Comparison of ENCODE assay signal across 16 cellular contexts in genomic region chr14:77310041-77310440, GRCh38. TPM values are rescaled to one million over a fixed set of nuclear protein-coding genes. Genes with fewer than 3 reads are reported as not detected.
DNase-seq lines count a peak whose midpoint lies in the region; ATAC-seq and TF ChIP-seq lines count a peak whose summit lies in the region.
"Had no signal": no experiment of that assay in that cellular context is flagged by ENCODE, and none has a peak within 500 bp of the region (broad histone marks: within the 10 kb centered on the region; RNA-seq: fewer than 3 reads in every experiment).

No MANE protein-coding gene starts in this region.

- H2AK5ac ChIP-seq in IMR-90 (ENCODE audit: low read depth, low read length), result no peak overlapping the region

- peaks cover 8 to 33% of the 10 kb centered on the region in 2 experiments; a peak in 3 of 4 replicates for H3K79me1 ChIP-seq in IMR-90 (ENCODE audit: low read depth in 1 of 2, low read length in 2 of 2)

- H3K27ac ChIP-seq in IMR-90 (ENCODE audit: insufficient read depth, low read length) (no peak overlapping the region), angular gyrus (ENCODE audit: low read depth, low read length) (peak overlapping the region; percentile 37), substantia nigra (ENCODE audit: low read depth, low read length, poor library complexity, severe bottlenecking) (peak overlapping the region; percentile 35), foreskin keratinocyte (no peak overlapping the region), right cardiac atrium (ENCODE audit: low read length) (no peak overlapping the region)

- no peak for TF ChIP-seq POLR2A in IMR-90 (IDR thresholded peaks at IDR 0.05; ENCODE audit: low read depth, low read length)

- H2BK5ac ChIP-seq in IMR-90 (ENCODE audit: low read depth, low read length, poor library complexity, severe bottlenecking), result no peak overlapping the region

- no peaks in the 10 kb centered on the region for H4K20me1 ChIP-seq in IMR-90 (ENCODE audit: insufficient read depth, low read length)

- no peaks in the 10 kb centered on the region for H3K9me3 Mint-ChIP-seq in activated T-helper 17 cell treated with anti-CD3 and anti-CD28 coated beads, Interleukin-2, amount 50 U/mL, for 72 hours
- H3K9me3 Mint-ChIP-seq: CD8-positive, alpha-beta T cell had no signal

- H4K5ac ChIP-seq in IMR-90 (ENCODE audit: low read depth, low read length), result no peak overlapping the region

- H3K27me3 ChIP-seq in IMR-90 (ENCODE audit: control insufficient read depth, insufficient read depth, low read length) (no peaks in the 10 kb centered on the region), foreskin keratinocyte (no peaks in the 10 kb centered on the region), right cardiac atrium (ENCODE audit: control insufficient read depth, insufficient read depth) (no peaks in the 10 kb centered on the region)

- no peak overlapping the region; the same call in 1 of the 2 replicates for H4K91ac ChIP-seq in IMR-90 (ENCODE audit: insufficient read depth, low read depth, low read length)

- no peak overlapping the region for H3K4me3 ChIP-seq in IMR-90 (ENCODE audit: insufficient read depth, low read depth, low read length)
- no peak overlapping the region for H3K4me3 ChIP-seq in fibroblast of mammary gland (ENCODE audit: control insufficient read depth, low read depth, low read length)
- no peak overlapping the region for H3K4me3 ChIP-seq in right cardiac atrium (ENCODE audit: low read length)

- no peaks in the 10 kb centered on the region for H3K4me1 Mint-ChIP-seq in activated T-helper 17 cell treated with anti-CD3 and anti-CD28 coated beads, Interleukin-2, amount 50 U/mL, for 72 hours

- no peak overlapping the region for H2AK9ac ChIP-seq in IMR-90 (replicated peaks; ENCODE audit: low read depth, low read length, poor library complexity)

- no peak overlapping the region for H3K4me3 Mint-ChIP-seq in activated T-helper 17 cell treated with anti-CD3 and anti-CD28 coated beads, Interleukin-2, amount 50 U/mL, for 72 hours
- H3K4me3 Mint-ChIP-seq: CD8-positive, alpha-beta T cell had no signal

- no peak overlapping the region for H4K8ac ChIP-seq in IMR-90 (ENCODE audit: low read depth in 2 of 2, low read length in 2 of 2)

- in situ Hi-C loops in IMR-90 (cut with MboI; ENCODE audit: low sequenced_read_pairs), result loop anchor here (25.0 kb wide), 1 partner anchor 423 kb away; no protein-coding TSS in a partner anchor

- no peak overlapping the region for H3K23ac ChIP-seq in IMR-90 (ENCODE audit: low read depth, low read length)

- H3K9me1 ChIP-seq in IMR-90 (ENCODE audit: insufficient read depth, low read length), result peaks cover 9% of the 10 kb centered on the region

- no peaks in the 10 kb centered on the region for H3K27me3 Mint-ChIP-seq in activated T-helper 17 cell treated with anti-CD3 and anti-CD28 coated beads, Interleukin-2, amount 50 U/mL, for 72 hours

- dilution Hi-C loops in IMR-90 (cut with HindIII; ENCODE audit: low sequenced_read_pairs, unreplicated experiment), result no loop called here

- H3K9me3 ChIP-seq in IMR-90 (ENCODE audit: control insufficient read depth, insufficient read depth, low read length) (no peaks in the 10 kb centered on the region), right cardiac atrium (ENCODE audit: control insufficient read depth, low read length) (no peaks in the 10 kb centered on the region)

- H3K36me3 Mint-ChIP-seq in activated T-helper 17 cell treated with anti-CD3 and anti-CD28 coated beads, Interleukin-2, amount 50 U/mL, for 72 hours (ENCODE audit: low read depth), result no peaks in the 10 kb centered on the region

- ATAC-seq in IMR-90 (ENCODE audit: low read depth) (no peak), foreskin keratinocyte (no peak), right cardiac atrium (no peak)
- no peak for ATAC-seq in activated T-helper 17 cell treated with anti-CD3 and anti-CD28 coated beads, Interleukin-2, amount 50 U/mL, for 72 hours (replicated peaks)
- ATAC-seq: CD8-positive, alpha-beta T cell; HCT116; Right ventricle myocardium inferior had no signal

- H3K56ac ChIP-seq in IMR-90 (ENCODE audit: extremely low read depth, insufficient read depth, low read length), result no peak overlapping the region

- H2BK120ac ChIP-seq in IMR-90 (ENCODE audit: low read depth, low read length), result peak overlapping the region; percentile 36

- H3K18ac ChIP-seq in IMR-90 (ENCODE audit: low read depth, low read length), result no peak overlapping the region

- no peak overlapping the region; the same call in 2 of the 3 replicates for H2BK15ac ChIP-seq in IMR-90 (ENCODE audit: low read depth, low read length)

- H3K4me1 ChIP-seq in IMR-90 (ENCODE audit: control insufficient read depth, insufficient read depth, low read length) (peaks cover 15% of the 10 kb centered on the region), foreskin keratinocyte (peaks cover 17% of the 10 kb centered on the region), right cardiac atrium (ENCODE audit: control insufficient read depth, insufficient read depth, low read length) (peaks cover 6% of the 10 kb centered on the region)

- POLR2A ChIA-PET in IMR-90 (lab: Charles Lee; ENCODE audit: unreplicated experiment), result no interaction called here

- TF ChIP-seq RAD21 in IMR-90 (IDR thresholded peaks at IDR 0.05; ENCODE audit: low read length), result no peak

- no peak overlapping the region for H3K4me2 ChIP-seq in IMR-90 (ENCODE audit: low read depth, low read length)

- BruUV-seq in IMR-90 (replicated peaks; lab: Mats Ljungman, UMichigan), result no TSS peak

- TF ChIP-seq CTCF in IMR-90 (conservative IDR thresholded peaks at IDR 0.05; ENCODE audit: low read depth, low read length), result no peak
- no peak for TF ChIP-seq CTCF in fibroblast of mammary gland (conservative IDR thresholded peaks at IDR 0.05; ENCODE audit: control insufficient read depth, insufficient read depth, low read depth, low read length)
- no peak for TF ChIP-seq CTCF in foreskin keratinocyte (conservative IDR thresholded peaks at IDR 0.05)

- no peak overlapping the region; the same call in 1 of the 2 replicates for H2BK20ac ChIP-seq in IMR-90 (ENCODE audit: low read depth, low read length)

- no peak overlapping the region for H3K9ac ChIP-seq in IMR-90 (ENCODE audit: low read depth, low read length)

- H2AFZ ChIP-seq in IMR-90 (replicated peaks; ENCODE audit: low read length, poor library complexity), result no peak overlapping the region

- no peak overlapping the region for H3K14ac ChIP-seq in IMR-90 (replicated peaks; ENCODE audit: low read depth, low read length)

- CTCF ChIA-PET in IMR-90 (lab: Yijun Ruan, JAX), result no interaction called here

- no peak overlapping the region for H3K4ac ChIP-seq in IMR-90 (ENCODE audit: low read depth, low read length)

- WGBS in IMR-90 (ENCODE audit: extremely low coverage in 2 of 2, insufficient read length in 1 of 2), 2 experiments, result no CpG with 5 or more reads among the region's 3 CpGs
- WGBS in right cardiac atrium, result 71% methylated on average over 3 of the region's 3 CpGs

- DNase-seq in IMR-90, result peak; percentile 33
- peak; percentile 63 for DNase-seq in fibroblast of mammary gland (ENCODE audit: low read depth)
- DNase-seq in substantia nigra (lab: John Stamatoyannopoulos, UW), result no peak
- DNase-seq in foreskin keratinocyte, result no peak
- DNase-seq in right cardiac atrium, result no peak
- DNase-seq: CD8-positive, alpha-beta T cell; NCI-H1436; NCI-H2081 treated with DMSO at 0.1 percent for 48 hours; NCI-H226 had no signal

- intact Hi-C loops in IMR-90 (cut with micrococcal nuclease) (loop anchor here (5.0 kb wide), 1 partner anchor 433 kb away; no protein-coding TSS in a partner anchor), right cardiac atrium (cut with DNase I) (loop anchor here in 3 of 4 donors (10.0 kb wide), 2 partner anchors 155 to 435 kb away; no protein-coding TSS in a partner anchor)

- no peak overlapping the region for H3K27ac Mint-ChIP-seq in activated T-helper 17 cell treated with anti-CD3 and anti-CD28 coated beads, Interleukin-2, amount 50 U/mL, for 72 hours
- H3K27ac Mint-ChIP-seq: CD8-positive, alpha-beta T cell had no signal

- H3K36me3 ChIP-seq in IMR-90 (ENCODE audit: control insufficient read depth, insufficient read depth, low read length), result no peaks in the 10 kb centered on the region

TF ChIP-seq in IMR-90, 13 proteins besides CTCF, POLR2A, EP300 and RAD21 (continues in another document):
- TF ChIP-seq CEBPB (IDR thresholded peaks at IDR 0.05; ENCODE audit: low read depth, low read length), result no peak
- TF ChIP-seq BHLHE40 (IDR thresholded peaks at IDR 0.05; ENCODE audit: low read depth, low read length), result no peak
- TF ChIP-seq NFE2L2 (IDR thresholded peaks at IDR 0.05; ENCODE audit: low read depth, low read length), result no peak
- no peak for TF ChIP-seq CHD1 (IDR thresholded peaks at IDR 0.05; ENCODE audit: low read depth, low read length)

RNA-seq across cellular contexts. Expression of gene POMT2, which starts 10.6 kb away (rescaled TPM):
- total RNA-seq in IMR-90 (2012; rRNA removed), result 5.8 and 6.5 TPM in 2 replicates
- 13.0 and 13.1 TPM in 2 replicates for polyA plus RNA-seq in IMR-90 (2012; rRNA removed)
- 7.4 and 9.6 TPM in 2 replicates for polyA plus RNA-seq in IMR-90 (2012; cell fraction: cytosol; rRNA removed)
- 40.0 and 47.7 TPM in 2 replicates for polyA plus RNA-seq in IMR-90 (2012; cell fraction: nucleus; rRNA removed; ENCODE audit: low replicate concordance)
- total RNA-seq in foreskin keratinocyte, result 16.6 and 18.2 TPM in 2 replicates
- 14.9 and 18.6 TPM in 2 replicates for polyA plus RNA-seq in foreskin keratinocyte
- 10 to 100 TPM; 15.2 to 21.9 (median 17.9) TPM for total RNA-seq in right cardiac atrium
- 8.3 TPM for polyA plus RNA-seq in right cardiac atrium
- total RNA-seq in activated T-helper 17 cell treated with anti-CD3 and anti-CD28 coated beads, Interleukin-2, amount 50 U/mL, for 72 hours, result 10 to 100 TPM; 10.9 to 26.0 TPM

RNA-seq across cellular contexts. Expression of gene GSTZ1, which starts 10.8 kb away (rescaled TPM):
- total RNA-seq in IMR-90 (2012; rRNA removed) (25.0 and 29.0 TPM in 2 replicates), foreskin keratinocyte (17.1 and 18.5 TPM in 2 replicates), right cardiac atrium (1 to 10 TPM; 4.5 to 8.3 (median 5.8) TPM)
- polyA plus RNA-seq in IMR-90 (2012; rRNA removed) (19.3 and 19.4 TPM in 2 replicates), foreskin keratinocyte (22.1 and 24.8 TPM in 2 replicates), right cardiac atrium (8.5 TPM)
- polyA plus RNA-seq in IMR-90 (2012; cell fraction: cytosol; rRNA removed), result 18.3 and 23.3 TPM in 2 replicates
- 16.0 and 20.6 TPM in 2 replicates for polyA plus RNA-seq in IMR-90 (2012; cell fraction: nucleus; rRNA removed; ENCODE audit: low replicate concordance)
- 10 to 100 TPM; 11.0 to 13.1 TPM for total RNA-seq in activated T-helper 17 cell treated with anti-CD3 and anti-CD28 coated beads, Interleukin-2, amount 50 U/mL, for 72 hours

RNA-seq across cellular contexts. Expression of gene NGB, which starts 39.0 kb away (rescaled TPM):
- not detected in 2 replicates for total RNA-seq in IMR-90 (2012; rRNA removed)
- polyA plus RNA-seq in IMR-90 (2012; rRNA removed), result not detected in 2 replicates
- polyA plus RNA-seq in IMR-90 (2012; cell fraction: cytosol; rRNA removed), result not detected in 2 replicates
- polyA plus RNA-seq in IMR-90 (2012; cell fraction: nucleus; rRNA removed; ENCODE audit: low replicate concordance), result not detected in 2 replicates
- not detected in 2 replicates for total RNA-seq in foreskin keratinocyte
- not detected in 2 replicates for polyA plus RNA-seq in foreskin keratinocyte
- not detected for total RNA-seq in right cardiac atrium
- polyA plus RNA-seq in right cardiac atrium, result not detected
- not detected for total RNA-seq in activated T-helper 17 cell treated with anti-CD3 and anti-CD28 coated beads, Interleukin-2, amount 50 U/mL, for 72 hours
- total RNA-seq: CD8-positive, alpha-beta T cell; Daoy; HT1080; Right ventricle myocardium inferior had no signal
- polyA plus RNA-seq: AG04450 had no signal

Comparison
In these comparisons a context has a peak if more than half of its experiments do, and no peak if none do; other contexts are left out.
1. DNase-seq: peak in IMR-90 (single experiment) and fibroblast of mammary gland (single experiment); none in substantia nigra (0 of 49), foreskin keratinocyte (0 of 2) and right cardiac atrium (0 of 3).
2. H3K27ac ChIP-seq: peak in angular gyrus (single experiment) and substantia nigra (single experiment); none in IMR-90 (single experiment), foreskin keratinocyte (single experiment) and right cardiac atrium (single experiment).